11 cellular contexts compared by ENCODE assay signal in the genomic region with DNA sequence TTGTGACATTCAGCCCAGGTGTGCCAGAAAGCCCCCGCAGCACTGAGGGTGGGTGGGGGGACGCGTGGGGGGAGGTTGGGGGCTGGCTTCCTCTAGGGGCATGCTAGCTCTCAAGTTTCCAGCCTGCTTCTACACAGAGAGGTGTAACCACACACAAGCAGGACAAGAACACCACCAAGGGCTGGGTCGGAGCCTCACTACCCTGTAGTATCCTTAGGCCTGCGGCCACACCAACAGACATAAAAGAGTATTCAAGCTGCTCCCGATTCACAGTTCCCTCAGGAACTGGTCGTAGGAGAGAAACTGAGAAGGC. TPM values are rescaled to one million over a fixed set of nuclear protein-coding genes. Genes with fewer than 3 reads are reported as not detected.
DNase-seq lines count a peak whose midpoint lies in the region; ATAC-seq and TF ChIP-seq lines count a peak whose summit lies in the region.
"Had no signal": no experiment of that assay in that cellular context is flagged by ENCODE, and none has a peak within 500 bp of the region (broad histone marks: within the 10 kb centered on the region; RNA-seq: fewer than 3 reads in every experiment).

No MANE protein-coding gene starts in this region.

- H3K27ac Mint-ChIP-seq in T-helper 2 cell treated with Interferon-gamma antibody and Interleukin-4, amounts not matched to agents 5 μg/mL and 100 μg/mL, for 36 hours, result no peak overlapping the region
- no peak overlapping the region for H3K27ac Mint-ChIP-seq in activated CD4-positive, alpha-beta memory T cell treated with anti-CD3 and anti-CD28 coated beads for 36 hours
- H3K27ac Mint-ChIP-seq: activated CD8-positive, alpha-beta T cell treated with anti-CD3 and anti-CD28 coated beads, Interleukin-2, amount 10 ng/mL, durations not matched to agents 7 days and 5 days had no signal

- 43 to 65% methylated on average over 2 to 4 of the region's 7 CpGs for WGBS in gastroesophageal sphincter (ENCODE audit: low coverage in 1 of 2), 2 donors
- WGBS in smooth muscle cell (ENCODE audit: low lambda C conversion rate), result 68% methylated on average over 7 of the region's 7 CpGs

- H2AFZ ChIP-seq in smooth muscle cell (ENCODE audit: low read depth), result no peak overlapping the region

- H3K27ac ChIP-seq in gastroesophageal sphincter (peak overlapping the region in 3 of 4 donors; percentile 94 to 99 (median 99)), smooth muscle cell (ENCODE audit: low read depth) (no peak overlapping the region)

- TF ChIP-seq POLR2A in gastroesophageal sphincter (IDR thresholded peaks at IDR 0.05), result no peak

- H3K9me3 ChIP-seq in gastroesophageal sphincter (peaks cover 0 to 1% (median 0%) of the 10 kb centered on the region in 3 donors), smooth muscle cell (replicated peaks; ENCODE audit: low read depth) (no peaks in the 10 kb centered on the region)

- TF ChIP-seq EP300 in gastroesophageal sphincter (IDR thresholded peaks at IDR 0.05), result no peak

- DNase-seq in T-helper 2 cell treated with Interferon-gamma antibody and Interleukin-4, amounts not matched to agents 5 μg/mL and 100 μg/mL, for 36 hours (ENCODE audit: low spot score), result no peak
- DNase-seq in T-helper 2 cell (no peak), smooth muscle cell (lab: John Stamatoyannopoulos, UW; ENCODE audit: unreplicated experiment) (no peak), kidney tubule cell (ENCODE audit: low spot score) (no peak), AG20443 (ENCODE audit: low spot score) (no peak)
- DNase-seq in activated CD4-positive, alpha-beta memory T cell treated with anti-CD3 and anti-CD28 coated beads for 36 hours, result no peak
- DNase-seq: activated CD8-positive, alpha-beta T cell treated with anti-CD3 and anti-CD28 coated beads, Interleukin-2, amount 10 ng/mL, durations not matched to agents 7 days and 5 days; NCI-H2107; SHP77 had no signal

- peaks cover 28% of the 10 kb centered on the region for H4K20me1 ChIP-seq in smooth muscle cell (ENCODE audit: low read depth)

- H3K4me3 Mint-ChIP-seq in T-helper 2 cell treated with Interferon-gamma antibody and Interleukin-4, amounts not matched to agents 5 μg/mL and 100 μg/mL, for 36 hours, result peak overlapping the region; percentile 75
- H3K4me3 Mint-ChIP-seq in activated CD4-positive, alpha-beta memory T cell treated with anti-CD3 and anti-CD28 coated beads for 36 hours, result peak overlapping the region; percentile 11

- TF ChIP-seq CTCF in gastroesophageal sphincter (IDR thresholded peaks at IDR 0.05), result no peak
- no peak for TF ChIP-seq CTCF in smooth muscle cell (IDR thresholded peaks at IDR 0.05; ENCODE audit: borderline replicate concordance, insufficient read depth, poor library complexity, severe bottlenecking)

- H3K27me3 Mint-ChIP-seq in T-helper 2 cell treated with Interferon-gamma antibody and Interleukin-4, amounts not matched to agents 5 μg/mL and 100 μg/mL, for 36 hours (ENCODE audit: low read depth), result peaks cover 21% of the 10 kb centered on the region
- peaks cover 2% of the 10 kb centered on the region for H3K27me3 Mint-ChIP-seq in activated CD4-positive, alpha-beta memory T cell treated with anti-CD3 and anti-CD28 coated beads for 36 hours

- POLR2A ChIA-PET in activated CD4-positive, alpha-beta memory T cell treated with anti-CD3 and anti-CD28 coated beads for 36 hours (lab: Charles Lee), result interaction anchor here (1.3 to 2.2 kb wide), 2 partner anchors 55 to 62 kb away, joined by 4 to 19 read pairs; no protein-coding TSS in a partner anchor

- H3K4me2 ChIP-seq in smooth muscle cell, result peak overlapping the region; percentile 83

- H3K4me1 ChIP-seq in gastroesophageal sphincter, result peaks cover 0 to 47% (median 5%) of the 10 kb centered on the region in 3 donors
- peaks cover 17% of the 10 kb centered on the region for H3K4me1 ChIP-seq in smooth muscle cell (ENCODE audit: low read depth)

- peaks cover 47% of the 10 kb centered on the region for H3K79me2 ChIP-seq in smooth muscle cell (ENCODE audit: low read depth)

- H3K9me3 Mint-ChIP-seq in T-helper 2 cell treated with Interferon-gamma antibody and Interleukin-4, amounts not matched to agents 5 μg/mL and 100 μg/mL, for 36 hours, result peaks cover 3% of the 10 kb centered on the region
- peaks cover 12% of the 10 kb centered on the region for H3K9me3 Mint-ChIP-seq in activated CD4-positive, alpha-beta memory T cell treated with anti-CD3 and anti-CD28 coated beads for 36 hours

- no peak overlapping the region for H3K9ac ChIP-seq in smooth muscle cell (ENCODE audit: low read depth)

- no peaks in the 10 kb centered on the region for H3F3A ChIP-seq in smooth muscle cell (ENCODE audit: low read depth)

- no peaks in the 10 kb centered on the region for H3K36me3 ChIP-seq in gastroesophageal sphincter
- H3K36me3 ChIP-seq in smooth muscle cell (ENCODE audit: low read depth), result no peaks in the 10 kb centered on the region

- peaks cover 31% of the 10 kb centered on the region for H3K4me1 Mint-ChIP-seq in T-helper 2 cell treated with Interferon-gamma antibody and Interleukin-4, amounts not matched to agents 5 μg/mL and 100 μg/mL, for 36 hours (ENCODE audit: low read depth)
- H3K4me1 Mint-ChIP-seq in activated CD4-positive, alpha-beta memory T cell treated with anti-CD3 and anti-CD28 coated beads for 36 hours (ENCODE audit: low read depth), result peaks cover 40% of the 10 kb centered on the region

- intact Hi-C loops in activated CD4-positive, alpha-beta memory T cell treated with anti-CD3 and anti-CD28 coated beads for 36 hours (cut with micrococcal nuclease), result no loop called here

- H3K4me3 ChIP-seq in gastroesophageal sphincter (peak overlapping the region in 1 of 2 donors; percentile 94), smooth muscle cell (peak overlapping the region; percentile 99)

- ATAC-seq in gastroesophageal sphincter (no peak), GM21367 (IDR thresholded peaks at IDR 0.05; ENCODE audit: unreplicated experiment) (no peak)
- ATAC-seq: activated CD8-positive, alpha-beta T cell treated with anti-CD3 and anti-CD28 coated beads, Interleukin-2, amount 10 ng/mL, durations not matched to agents 7 days and 5 days had no signal

- CTCF ChIA-PET in activated CD4-positive, alpha-beta memory T cell treated with anti-CD3 and anti-CD28 coated beads for 36 hours (lab: Charles Lee), result interaction anchor here (0.9 to 1.2 kb wide), 3 partner anchors 14 to 111 kb away, joined by 3 read pairs; no protein-coding TSS in a partner anchor

- peaks cover 28% of the 10 kb centered on the region for H3K36me3 Mint-ChIP-seq in T-helper 2 cell treated with Interferon-gamma antibody and Interleukin-4, amounts not matched to agents 5 μg/mL and 100 μg/mL, for 36 hours (ENCODE audit: low read depth)
- peaks cover 22% of the 10 kb centered on the region for H3K36me3 Mint-ChIP-seq in activated CD4-positive, alpha-beta memory T cell treated with anti-CD3 and anti-CD28 coated beads for 36 hours

- no peaks in the 10 kb centered on the region for H3K27me3 ChIP-seq in gastroesophageal sphincter
- no peaks in the 10 kb centered on the region for H3K27me3 ChIP-seq in smooth muscle cell (ENCODE audit: low read depth)

RNA-seq across cellular contexts. Expression of gene USP46, which starts 1.8 kb away (rescaled TPM):
- total RNA-seq in activated CD4-positive, alpha-beta memory T cell treated with anti-CD3 and anti-CD28 coated beads for 36 hours, result 1 to 10 TPM; 6.2 to 7.0 TPM
- total RNA-seq in gastroesophageal sphincter (1 to 10 TPM; 8.1 to 9.5 (median 8.7) TPM), smooth muscle cell (30.4 and 31.8 TPM in 2 replicates)
- polyA plus RNA-seq in smooth muscle cell, result 17.2 and 21.7 TPM in 2 replicates
